8 cellular contexts compared by ENCODE assay signal in genomic region chr10:89700914-89701237, GRCh38. TPM values are rescaled to one million over a fixed set of nuclear protein-coding genes. Genes with fewer than 3 reads are reported as not detected.
DNase-seq lines count a peak whose midpoint lies in the region; ATAC-seq and TF ChIP-seq lines count a peak whose summit lies in the region.

No MANE protein-coding gene starts in this region.

- POLR2A ChIA-PET in T-cell (lab: Charles Lee) = interaction anchor here (0.6 to 1.4 kb wide), 6 partner anchors 10 to 287 kb away, joined by 3 to 11 read pairs (median 4); partner anchors contain the start of gene IFIT5 (in 1 of the 2)

- H3K9ac ChIP-seq in rectal smooth muscle tissue (ENCODE audit: low read length) = peak overlapping the region; percentile 86

- peak overlapping the region; percentile 90 to 97 (median 94) for H3K4me3 Mint-ChIP-seq in T-cell

- peak overlapping the region; percentile 79 for H3K27ac ChIP-seq in rectal smooth muscle tissue (ENCODE audit: low read depth, low read length)

- H3K4me1 ChIP-seq in rectal smooth muscle tissue (ENCODE audit: control insufficient read depth, insufficient read depth, low read length) = peaks cover 4% of the 10 kb centered on the region

- CTCF ChIA-PET in T-cell (lab: Charles Lee) = interaction anchor here in 1 of 2 donors (0.7 to 1.7 kb wide), 8 partner anchors 8 to 768 kb away, joined by 3 to 7 read pairs (median 4); partner anchors contain the start of gene IFIT5

- no peaks in the 10 kb centered on the region for H3K9me3 Mint-ChIP-seq in T-cell

- no peak for DNase-seq in GM12864 (ENCODE audit: low read depth)
- DNase-seq in T-cell = no peak
- no peak for DNase-seq in fibroblast of the aortic adventitia (ENCODE audit: low read depth)
- DNase-seq in kidney glomerular epithelial cell (lab: John Stamatoyannopoulos, UW) = no peak
- no peak for DNase-seq in NCI-H2029 treated with DMSO at 0.1 percent for 48 hours (lab: John Stamatoyannopoulos, UW)

- no peaks in the 10 kb centered on the region for H3K27me3 Mint-ChIP-seq in T-cell

- peak overlapping the region; percentile 91 to 98 for H3K27ac Mint-ChIP-seq in T-cell

- H3K27me3 ChIP-seq in rectal smooth muscle tissue (ENCODE audit: control insufficient read depth, insufficient read depth, low read length) = no peaks in the 10 kb centered on the region

- ATAC-seq in T-cell (replicated peaks in 1 of 4) = no peak
- no peak for ATAC-seq in HG02884 (IDR thresholded peaks at IDR 0.05; ENCODE audit: unreplicated experiment)
- no peak for ATAC-seq in GM18909 (IDR thresholded peaks at IDR 0.05; ENCODE audit: poor library complexity, unreplicated experiment)

- H3K4me1 Mint-ChIP-seq in T-cell = peaks cover 28 to 49% (median 39%) of the 10 kb centered on the region in 3 donors

- TF ChIP-seq CTCF in GM12864 (IDR thresholded peaks at IDR 0.05; ENCODE audit: low read depth, low read length, missing control alignments) (no peak), fibroblast of the aortic adventitia (IDR thresholded peaks at IDR 0.05; ENCODE audit: insufficient read depth, low read length) (no peak)

- H3K4me3 ChIP-seq in GM12864 (ENCODE audit: low read depth, low read length) = peak overlapping the region; percentile 97
- peak overlapping the region; percentile 98 for H3K4me3 ChIP-seq in fibroblast of the aortic adventitia (ENCODE audit: low read depth, low read length)
- H3K4me3 ChIP-seq in rectal smooth muscle tissue (ENCODE audit: low read length) = peak overlapping the region; percentile 99

- no peaks in the 10 kb centered on the region for H3K36me3 Mint-ChIP-seq in T-cell

- no peaks in the 10 kb centered on the region for H3K36me3 ChIP-seq in rectal smooth muscle tissue (ENCODE audit: control insufficient read depth, insufficient read depth, low read length)

RNA-seq across cellular contexts. Expression of gene KIF20B, which starts 0.5 kb away (rescaled TPM):
- 10 to 100 TPM; 17.6 to 21.5 (median 20.1) TPM for total RNA-seq in T-cell
- total RNA-seq in fibroblast of the aortic adventitia (ENCODE audit: low replicate concordance) = 6.1 and 25.8 TPM in 2 replicates

RNA-seq across cellular contexts. Expression of gene PANK1, which starts 55.8 kb away (rescaled TPM):
- total RNA-seq in T-cell = 1 to 10 TPM; 1.4 to 2.0 (median 1.8) TPM
- 5.2 and 7.2 TPM in 2 replicates for total RNA-seq in fibroblast of the aortic adventitia (ENCODE audit: low replicate concordance)
